ENCODE assay signal across 9 cellular contexts in genomic region chr14:52949249-52949648, GRCh38. TPM values are rescaled to one million over a fixed set of nuclear protein-coding genes. Genes with fewer than 3 reads are reported as not detected.
DNase-seq lines count a peak whose midpoint lies in the region; ATAC-seq lines count a peak whose summit lies in the region.
"Had no signal": no experiment of that assay in that cellular context is flagged by ENCODE, and none has a peak within 500 bp of the region (broad histone marks: within the 10 kb centered on the region; RNA-seq: fewer than 3 reads in every experiment).

No MANE protein-coding gene starts in this region.

- H3K27ac ChIP-seq in cingulate gyrus (ENCODE audit: low read depth, low read length) (peak overlapping the region; percentile 95), muscle layer of duodenum (ENCODE audit: low read length) (peak overlapping the region; percentile 96), aorta (ENCODE audit: low read depth in 1 of 2, low read length in 2 of 2) (peak overlapping the region in 1 of 2 donors; percentile 18)

- ATAC-seq in stimulated activated naive CD8-positive, alpha-beta T cell treated with anti-CD3 and anti-CD28 coated beads, Interleukin-15, Interleukin-2, amounts not matched to agents 100 U/mL and 50 U/mL, for 24 hours = no peak
- no peak for ATAC-seq in aorta (ENCODE audit: low FRiP score)
- ATAC-seq in GM21360 (IDR thresholded peaks at IDR 0.05; ENCODE audit: unreplicated experiment) = no peak
- no peak for ATAC-seq in GM21619 (IDR thresholded peaks at IDR 0.05; ENCODE audit: unreplicated experiment)
- no peak for ATAC-seq in GM18502 (IDR thresholded peaks at IDR 0.05; ENCODE audit: poor library complexity, unreplicated experiment)

- H3K36me3 ChIP-seq in muscle layer of duodenum (ENCODE audit: control insufficient read depth in 1 of 2, insufficient read depth in 2 of 2, low read length in 2 of 2) = peaks cover 0 to 23% of the 10 kb centered on the region in 2 donors
- peaks cover 0 to 5% of the 10 kb centered on the region in 2 donors for H3K36me3 ChIP-seq in aorta (ENCODE audit: control insufficient read depth in 1 of 2, insufficient read depth in 2 of 2, low read length in 1 of 2)

- H3K4me1 Mint-ChIP-seq in stimulated activated naive CD8-positive, alpha-beta T cell treated with anti-CD3 and anti-CD28 coated beads, Interleukin-15, Interleukin-2, amounts not matched to agents 100 ng/mL and 50 ng/mL, for 24 hours (ENCODE audit: low read depth) = peaks cover 21% of the 10 kb centered on the region

- H3K9me3 ChIP-seq in muscle layer of duodenum (ENCODE audit: control insufficient read depth in 1 of 2, low read length in 2 of 2) (no peaks in the 10 kb centered on the region), aorta (ENCODE audit: control insufficient read depth, low read length) (no peaks in the 10 kb centered on the region)

- H3K4me3 Mint-ChIP-seq in stimulated activated naive CD8-positive, alpha-beta T cell treated with anti-CD3 and anti-CD28 coated beads, Interleukin-15, Interleukin-2, amounts not matched to agents 100 ng/mL and 50 ng/mL, for 24 hours = peak overlapping the region; percentile 87

- intact Hi-C loops in aorta (cut with DNase I) = loop anchor here (5.0 kb wide), 2 partner anchors 37 to 42 kb away; no protein-coding TSS in a partner anchor

- H3K36me3 Mint-ChIP-seq in stimulated activated naive CD8-positive, alpha-beta T cell treated with anti-CD3 and anti-CD28 coated beads, Interleukin-15, Interleukin-2, amounts not matched to agents 100 ng/mL and 50 ng/mL, for 24 hours (ENCODE audit: low read depth) = peaks cover 5% of the 10 kb centered on the region

- H3K27ac Mint-ChIP-seq in stimulated activated naive CD8-positive, alpha-beta T cell treated with anti-CD3 and anti-CD28 coated beads, Interleukin-15, Interleukin-2, amounts not matched to agents 100 ng/mL and 50 ng/mL, for 24 hours = no peak overlapping the region

- WGBS in aorta, 2 donors = 2 to 4% methylated on average over 2 of the region's 2 CpGs

- H3K4me1 ChIP-seq in muscle layer of duodenum (ENCODE audit: control insufficient read depth in 1 of 2, insufficient read depth in 2 of 2, low read length in 2 of 2) = peaks cover 2 to 38% of the 10 kb centered on the region in 2 donors
- peaks cover 0 to 7% of the 10 kb centered on the region in 2 donors for H3K4me1 ChIP-seq in aorta (ENCODE audit: control insufficient read depth in 1 of 2, insufficient read depth in 2 of 2, low read length in 2 of 2)

- H3K27me3 ChIP-seq in muscle layer of duodenum (ENCODE audit: low read depth, low read length) = peaks cover 16% of the 10 kb centered on the region
- no peaks in the 10 kb centered on the region for H3K27me3 ChIP-seq in aorta (ENCODE audit: control insufficient read depth in 1 of 2, insufficient read depth in 2 of 2, low read length in 1 of 2)

- no peaks in the 10 kb centered on the region for H3K9me3 Mint-ChIP-seq in stimulated activated naive CD8-positive, alpha-beta T cell treated with anti-CD3 and anti-CD28 coated beads, Interleukin-15, Interleukin-2, amounts not matched to agents 100 ng/mL and 50 ng/mL, for 24 hours

- DNase-seq in stimulated activated naive CD8-positive, alpha-beta T cell treated with anti-CD3 and anti-CD28 coated beads, Interleukin-15, Interleukin-2, amounts not matched to agents 100 U/mL and 50 U/mL, for 24 hours = no peak
- DNase-seq in aorta = no peak
- DNase-seq: NCI-H2081 treated with DMSO at 0.1 percent for 48 hours had no signal

- peak overlapping the region; percentile 92 to 94 for H3K4me3 ChIP-seq in muscle layer of duodenum (ENCODE audit: low read depth in 1 of 2, low read length in 2 of 2)
- H3K4me3 ChIP-seq in aorta (ENCODE audit: low read length in 2 of 2) = peak overlapping the region; percentile 51 to 98

- peaks cover 68% of the 10 kb centered on the region for H3K27me3 Mint-ChIP-seq in stimulated activated naive CD8-positive, alpha-beta T cell treated with anti-CD3 and anti-CD28 coated beads, Interleukin-15, Interleukin-2, amounts not matched to agents 100 ng/mL and 50 ng/mL, for 24 hours

RNA-seq across cellular contexts. Expression of gene FERMT2, which starts 1.6 kb away (rescaled TPM):
- 100 to 1,000 TPM; 205 to 310 TPM for total RNA-seq in aorta
- 100 to 1,000 TPM in 1 of 2 donors, 10 to 100 TPM in 1; 63.0 to 120 TPM for polyA plus RNA-seq in aorta
